24 cellular contexts compared by ENCODE assay signal in the genomic region with DNA sequence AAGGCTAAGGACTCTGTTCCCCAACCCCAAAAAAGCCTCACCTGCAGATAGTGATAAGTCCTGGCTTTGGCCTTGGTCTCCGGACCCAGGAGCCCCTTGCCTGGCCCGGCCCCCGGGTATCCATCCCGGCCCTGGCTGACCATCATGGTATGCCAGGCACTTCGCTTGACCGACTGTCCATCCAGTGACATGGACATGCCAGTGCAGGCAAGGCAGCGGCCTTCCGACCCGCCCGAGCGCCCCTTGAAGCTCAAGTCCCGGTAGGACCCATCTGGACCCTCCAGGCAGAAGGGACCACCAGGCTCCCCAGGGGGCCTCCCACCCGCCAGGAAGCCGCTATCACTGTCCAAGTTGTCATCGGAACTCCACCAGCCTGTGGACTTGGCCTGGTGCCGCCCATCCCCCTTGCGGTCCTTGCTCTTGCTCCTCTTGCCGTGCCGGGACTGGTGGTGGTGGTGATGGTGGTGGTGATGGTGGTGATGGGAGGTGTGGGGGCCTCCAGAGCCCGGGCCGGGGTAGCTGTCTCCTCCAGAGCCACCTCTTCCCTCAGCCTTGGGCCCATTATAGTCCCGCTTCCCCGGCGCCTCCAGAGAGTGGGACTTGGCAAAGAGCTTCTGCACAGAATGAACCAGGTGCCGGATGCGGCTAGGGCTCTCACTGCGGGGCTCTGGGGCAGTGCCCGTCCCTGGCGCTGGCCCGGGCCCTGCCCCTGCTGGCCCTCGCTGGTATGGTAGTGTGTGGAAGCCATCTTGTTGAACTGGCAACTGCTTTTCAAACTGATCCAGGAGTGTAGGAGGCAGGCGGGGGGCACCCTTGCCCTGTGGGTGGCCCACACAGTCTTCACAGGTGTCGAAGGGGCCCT.
"Had no signal": no experiment of that assay in that cellular context is flagged by ENCODE, and none has a peak within 500 bp of the region (broad histone marks: within the 10 kb centered on the region; RNA-seq: fewer than 3 reads in every experiment).

No MANE protein-coding gene starts in this region.

- H2AFZ ChIP-seq: parathyroid adenoma had no signal

- H3K27ac Mint-ChIP-seq: nephron had no signal

- H3K36me3 ChIP-seq: cardiac muscle cell, esophagus squamous epithelium, gastroesophageal sphincter, upper lobe of right lung had no signal

- H3K4me1 ChIP-seq: esophagus squamous epithelium, gastroesophageal sphincter, parathyroid adenoma, upper lobe of right lung had no signal

- H3K27ac ChIP-seq: cardiac muscle cell, esophagus squamous epithelium, gastroesophageal sphincter, parathyroid adenoma, upper lobe of right lung, WERI-Rb-1 had no signal

- H3K4me1 Mint-ChIP-seq: nephron had no signal

- H3K4me3 Mint-ChIP-seq: nephron had no signal

- H3K79me2 ChIP-seq: parathyroid adenoma had no signal

- H3K9ac ChIP-seq: parathyroid adenoma had no signal

- H3K4me3 ChIP-seq: cardiac muscle cell, esophagus squamous epithelium, gastroesophageal sphincter, upper lobe of right lung had no signal

- DNase-seq: activated CD4-positive, alpha-beta T cell treated with anti-CD3 and anti-CD28 coated beads for 1 hour; activated CD4-positive, alpha-beta T cell treated with anti-CD3 and anti-CD28 coated beads, Interleukin-2, amount 50 U/mL, for 1 hour; activated CD8-positive, alpha-beta memory T cell treated with anti-CD3 and anti-CD28 coated beads, Interleukin-2, amount 50 U/mL, for 4 hours; activated naive CD4-positive, alpha-beta T cell treated with Interleukin-2 at 50 U/mL for 16 hours; activated T-cell treated with anti-CD3 and anti-CD28 coated beads, Interleukin-2, amount 50 U/mL, for 48 hours; amygdala; effector memory CD4-positive, alpha-beta T cell; esophagus squamous epithelium; hypothalamus; left ventricle myocardium superior; mammary epithelial cell; midbrain; right cardiac atrium; stimulated activated CD4-positive, alpha-beta T cell treated with anti-CD3 and anti-CD28 coated beads, Interleukin-4, amount 100 ng/mL, for 24 hours; stimulated activated naive CD4-positive, alpha-beta T cell treated with Interleukin-2 at 50 U/mL for 16 hours; T-helper 1 cell; upper lobe of right lung; WERI-Rb-1 had no signal

- H3K9me3 ChIP-seq: esophagus squamous epithelium, gastroesophageal sphincter, upper lobe of right lung had no signal

- FAIRE-seq: islet of Langerhans, TTC549 had no signal

- ATAC-seq: gastroesophageal sphincter, left ventricle myocardium superior, upper lobe of right lung had no signal

- H3K9me3 Mint-ChIP-seq: nephron had no signal
